21 cellular contexts compared by ENCODE assay signal in genomic region chr6:165845488-165845887, GRCh38.
A peak's percentile ranks its signal among the peaks of the same experiment; 100 is the strongest.
DNase-seq lines count a peak whose midpoint lies in the region; FAIRE-seq and TF ChIP-seq lines count a peak whose summit lies in the region.
"Had no signal": no experiment of that assay in that cellular context is flagged by ENCODE, and none has a peak within 500 bp of the region (broad histone marks: within the 10 kb centered on the region; RNA-seq: fewer than 3 reads in every experiment).

No MANE protein-coding gene starts in this region.

- no peak overlapping the region for H2AK5ac ChIP-seq in mesenchymal stem cell (ENCODE audit: low read length, severe bottlenecking)

- POLR2A ChIA-PET in endothelial cell of umbilical vein (lab: Charles Lee) = no interaction called here

- CTCF ChIA-PET in endothelial cell of umbilical vein (lab: Charles Lee) = interaction anchor here (2.3 to 4.5 kb wide), 3 partner anchors 14 to 405 kb away, joined by 4 to 42 read pairs (median 19); no protein-coding TSS in a partner anchor

- no peak overlapping the region for H4K91ac ChIP-seq in mesenchymal stem cell (ENCODE audit: low read length)

- no peaks in the 10 kb centered on the region for H3K79me1 ChIP-seq in mesenchymal stem cell (replicated peaks; ENCODE audit: low read length, poor library complexity, severe bottlenecking)

- intact Hi-C loops in endothelial cell of umbilical vein (cut with micrococcal nuclease) = no loop called here
- intact Hi-C loops in transverse colon (cut with DNase I; ENCODE audit: low total_unique reads) = no loop called here

- H3K9ac ChIP-seq in endothelial cell of umbilical vein (replicated peaks; ENCODE audit: extremely low read depth, insufficient read depth, low read length) (no peak overlapping the region), mesenchymal stem cell (ENCODE audit: low read length) (no peak overlapping the region)
- H3K9ac ChIP-seq: SK-N-SH had no signal

- 58% methylated on average over 1 of the region's 3 CpGs for WGBS in mesenchymal stem cell
- WGBS in transverse colon (ENCODE audit: low coverage in 1 of 2), 2 donors = 13 to 27% methylated on average over 3 of the region's 3 CpGs

- no peak overlapping the region for H4K8ac ChIP-seq in mesenchymal stem cell (ENCODE audit: low read length)

- DNase-seq in H7 (peak; percentile 1), endothelial cell of umbilical vein (ENCODE audit: low read depth, low spot score) (peak; percentile 6), mesenchymal stem cell (peak; percentile 15), transverse colon (no peak), GM12892 (ENCODE audit: insufficient read length) (no peak), Peyer's patch (no peak)
- DNase-seq in stimulated activated CD4-positive, alpha-beta T cell treated with anti-CD3 and anti-CD28 coated beads, Interleukin-2, amount 100 ng/mL, for 48 hours = no peak
- DNase-seq: 8988T, Calu3, DMS79 treated with DMSO at 0.1 percent for 48 hours, GF-D8, NCI-H1417 treated with DMSO at 0.1 percent for 48 hours, NCI-H1694 treated with DMSO at 0.1 percent for 48 hours, NCI-H2227 treated with DMSO at 0.1 percent for 48 hours, NCI-H526 treated with DMSO at 0.1 percent for 48 hours, OCI-M1, SK-N-SH had no signal

- no peak for TF ChIP-seq CTCF in endothelial cell of umbilical vein (IDR thresholded peaks at IDR 0.05; ENCODE audit: extremely low read depth in 1 of 2, insufficient read depth in 1 of 2, low read depth in 1 of 2, low read length in 2 of 2)
- TF ChIP-seq CTCF in transverse colon (IDR thresholded peaks at IDR 0.05) = no peak
- TF ChIP-seq CTCF in Peyer's patch (IDR thresholded peaks at IDR 0.05) = no peak

- H3K36me3 ChIP-seq in H7 (replicated peaks; ENCODE audit: control insufficient read depth, insufficient read depth, low read length) = no peaks in the 10 kb centered on the region
- no peaks in the 10 kb centered on the region for H3K36me3 ChIP-seq in endothelial cell of umbilical vein (ENCODE audit: control insufficient read depth in 2 of 2, extremely low read depth in 1 of 2, insufficient read depth in 2 of 2, low read length in 2 of 2)
- no peaks in the 10 kb centered on the region for H3K36me3 ChIP-seq in mesenchymal stem cell (ENCODE audit: control insufficient read depth in 1 of 2, insufficient read depth in 2 of 2, low read depth in 1 of 2, low read length in 2 of 2)
- no peaks in the 10 kb centered on the region for H3K36me3 ChIP-seq in transverse colon
- no peaks in the 10 kb centered on the region for H3K36me3 ChIP-seq in Peyer's patch

- H3K4me1 ChIP-seq in endothelial cell of umbilical vein (ENCODE audit: control insufficient read depth, extremely low read depth, insufficient read depth, low read length) = no peaks in the 10 kb centered on the region
- no peaks in the 10 kb centered on the region for H3K4me1 ChIP-seq in mesenchymal stem cell (ENCODE audit: control insufficient read depth, insufficient read depth, low read depth, low read length)
- H3K4me1 ChIP-seq in transverse colon = peaks cover 3 to 49% (median 24%) of the 10 kb centered on the region in 4 donors
- peaks cover 0 to 15% (median 0%) of the 10 kb centered on the region in 4 donors for H3K4me1 ChIP-seq in Peyer's patch

- no peak for TF ChIP-seq POLR2A in endothelial cell of umbilical vein (IDR thresholded peaks at IDR 0.05; ENCODE audit: low read depth, low read length)
- TF ChIP-seq POLR2A in transverse colon (IDR thresholded peaks at IDR 0.05) = no peak
- no peak for TF ChIP-seq POLR2A in GM12892 (IDR thresholded peaks at IDR 0.05; ENCODE audit: low read depth, low read length)
- TF ChIP-seq POLR2A in Peyer's patch (IDR thresholded peaks at IDR 0.05) = no peak

- H2BK120ac ChIP-seq in mesenchymal stem cell (ENCODE audit: low read depth, low read length) = no peak overlapping the region

- no peaks in the 10 kb centered on the region for H3K9me1 ChIP-seq in endothelial cell of umbilical vein (replicated peaks; ENCODE audit: control insufficient read depth, extremely low read depth, insufficient read depth, low read length)

- no peak overlapping the region for H3K4me3 ChIP-seq in H7 (ENCODE audit: insufficient read depth, low read depth, low read length)
- H3K4me3 ChIP-seq in endothelial cell of umbilical vein (replicated peaks in 1 of 3; ENCODE audit: insufficient read depth in 1 of 3, low read depth in 1 of 3, low read length in 3 of 3) = no peak overlapping the region
- H3K4me3 ChIP-seq in mesenchymal stem cell (ENCODE audit: insufficient read depth in 1 of 2, low read depth in 1 of 2, low read length in 2 of 2) = no peak overlapping the region
- H3K4me3 ChIP-seq in transverse colon = no peak overlapping the region
- H3K4me3 ChIP-seq in Peyer's patch = no peak overlapping the region

- no peak overlapping the region for H3K18ac ChIP-seq in mesenchymal stem cell (ENCODE audit: low read depth in 1 of 2, low read length in 2 of 2)

- FAIRE-seq in endothelial cell of umbilical vein (lab: Jason Lieb, UNC) = no peak
- FAIRE-seq in GM12892 (lab: Jason Lieb, UNC) = no peak
- FAIRE-seq: GM12891, GM19239, H54 had no signal

- no peak overlapping the region for H3K4ac ChIP-seq in mesenchymal stem cell (ENCODE audit: low read depth in 1 of 2, low read length in 2 of 2)

- in situ Hi-C loops in transverse colon (cut with MboI; ENCODE audit: low pct_ligation_motif_present in 1 of 4, low pct_unique_long_range_greater_than_20kb in 1 of 4, low sequenced_read_pairs in 3 of 4) = no loop called here

- H3K9me3 ChIP-seq in endothelial cell of umbilical vein (replicated peaks; ENCODE audit: control insufficient read depth, insufficient read depth, low read length) = no peaks in the 10 kb centered on the region
- H3K9me3 ChIP-seq in mesenchymal stem cell (ENCODE audit: control insufficient read depth, low read length) = no peaks in the 10 kb centered on the region
- H3K9me3 ChIP-seq in transverse colon = no peaks in the 10 kb centered on the region
- no peaks in the 10 kb centered on the region for H3K9me3 ChIP-seq in Peyer's patch
- H3K9me3 ChIP-seq: SK-N-SH had no signal

- H4K20me1 ChIP-seq in endothelial cell of umbilical vein (replicated peaks; ENCODE audit: control insufficient read depth, extremely low read depth, insufficient read depth, low read length) = no peaks in the 10 kb centered on the region

- no peaks in the 10 kb centered on the region for H3K27me3 ChIP-seq in H7 (ENCODE audit: control insufficient read depth, insufficient read depth, low read length)
- peaks cover 0 to 2% of the 10 kb centered on the region in 2 experiments for H3K27me3 ChIP-seq in endothelial cell of umbilical vein (ENCODE audit: control insufficient read depth in 2 of 2, insufficient read depth in 2 of 2, low read length in 2 of 2)
- H3K27me3 ChIP-seq in mesenchymal stem cell (ENCODE audit: control insufficient read depth in 1 of 2, insufficient read depth in 1 of 2, low read length in 2 of 2) = peaks cover 3 to 63% of the 10 kb centered on the region in 2 experiments
- H3K27me3 ChIP-seq in transverse colon = peaks cover 5% of the 10 kb centered on the region
- H3K27me3 ChIP-seq in Peyer's patch = no peaks in the 10 kb centered on the region

- no peak overlapping the region for H3K14ac ChIP-seq in mesenchymal stem cell (ENCODE audit: low read length in 2 of 2)

- no peak overlapping the region for H3K23ac ChIP-seq in mesenchymal stem cell (ENCODE audit: low read length in 2 of 2)

- TF ChIP-seq EP300 in transverse colon (IDR thresholded peaks at IDR 0.05; ENCODE audit: low read depth) = no peak

- H2AFZ ChIP-seq in endothelial cell of umbilical vein (ENCODE audit: low read depth, low read length) = no peak overlapping the region
- H2AFZ ChIP-seq in mesenchymal stem cell (ENCODE audit: low read depth, low read length) = no peak overlapping the region

- H2BK15ac ChIP-seq in mesenchymal stem cell (ENCODE audit: low read depth, poor library complexity, severe bottlenecking) = no peak overlapping the region

- dilution Hi-C loops in endothelial cell of umbilical vein (cut with MboI; ENCODE audit: extremely low pct_ligation_motif_present, low sequenced_read_pairs) = no loop called here

- H2BK5ac ChIP-seq in mesenchymal stem cell (ENCODE audit: low read depth, low read length, poor library complexity, severe bottlenecking) = no peak overlapping the region

- H3K79me2 ChIP-seq in endothelial cell of umbilical vein (ENCODE audit: control insufficient read depth, insufficient read depth, low read length) = no peaks in the 10 kb centered on the region

- no peak overlapping the region for H3K27ac ChIP-seq in endothelial cell of umbilical vein (ENCODE audit: insufficient read depth, low read depth, low read length)
- H3K27ac ChIP-seq in mesenchymal stem cell (ENCODE audit: low read length, poor library complexity, severe bottlenecking) = no peak overlapping the region
- peak overlapping the region in 3 of 4 donors; percentile 62 to 67 (median 63) for H3K27ac ChIP-seq in transverse colon
- H3K27ac ChIP-seq in Peyer's patch = no peak overlapping the region
- H3K27ac ChIP-seq: HL-60 had no signal

- BruUV-seq in endothelial cell of umbilical vein (replicated peaks; lab: Mats Ljungman, UMichigan) = no TSS peak

- H3K4me2 ChIP-seq in endothelial cell of umbilical vein (ENCODE audit: insufficient read depth, low read length) = no peak overlapping the region
- H3K4me2 ChIP-seq in mesenchymal stem cell (ENCODE audit: low read length, poor library complexity, severe bottlenecking) = no peak overlapping the region
- H3K4me2 ChIP-seq: SK-N-SH had no signal

- H2BK12ac ChIP-seq in mesenchymal stem cell (ENCODE audit: low read length in 2 of 2) = no peak overlapping the region

TF ChIP-seq in endothelial cell of umbilical vein, 7 proteins besides CTCF, POLR2A, EP300 and RAD21:
- TF ChIP-seq GATA2 (IDR thresholded peaks at IDR 0.05; ENCODE audit: insufficient read depth, insufficient read length, low read depth, low read length) (no peak), JUN (IDR thresholded peaks at IDR 0.05; ENCODE audit: borderline replicate concordance, insufficient read depth, insufficient read length, low read depth) (no peak), MYC (IDR thresholded peaks at IDR 0.05; ENCODE audit: low read depth, low read length) (no peak), EZH2 (IDR thresholded peaks at IDR 0.05; ENCODE audit: borderline replicate concordance, low read depth, low read length, severe bottlenecking) (no peak), POLR2AphosphoS5 (IDR thresholded peaks at IDR 0.05; ENCODE audit: insufficient read depth, low read depth, low read length) (no peak), FOS (IDR thresholded peaks at IDR 0.05; ENCODE audit: borderline replicate concordance, insufficient read depth, low read length) (no peak)
- TF ChIP-seq, protein P1, sequence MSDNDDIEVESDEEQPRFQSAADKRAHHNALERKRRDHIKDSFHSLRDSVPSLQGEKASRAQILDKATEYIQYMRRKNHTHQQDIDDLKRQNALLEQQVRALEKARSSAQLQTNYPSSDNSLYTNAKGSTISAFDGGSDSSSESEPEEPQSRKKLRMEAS (IDR thresholded peaks at IDR 0.05; ENCODE audit: insufficient read depth, insufficient read length) = no peak

Comparison
In these comparisons a context has a peak if more than half of its experiments do, and no peak if none do; other contexts are left out.
1. DNase-seq: peak in H7 (single experiment), endothelial cell of umbilical vein (single experiment) and mesenchymal stem cell (single experiment); none in transverse colon (single experiment), stimulated activated CD4-positive, alpha-beta T cell treated with anti-CD3 and anti-CD28 coated beads, Interleukin-2, amount 100 ng/mL, for 48 hours (0 of 2), GM12892 (single experiment) and Peyer's patch (0 of 3).
2. H3K27ac ChIP-seq: peak in transverse colon (3 of 4); none in endothelial cell of umbilical vein (single experiment), mesenchymal stem cell (single experiment) and Peyer's patch (0 of 4).